In the genomic region with DNA sequence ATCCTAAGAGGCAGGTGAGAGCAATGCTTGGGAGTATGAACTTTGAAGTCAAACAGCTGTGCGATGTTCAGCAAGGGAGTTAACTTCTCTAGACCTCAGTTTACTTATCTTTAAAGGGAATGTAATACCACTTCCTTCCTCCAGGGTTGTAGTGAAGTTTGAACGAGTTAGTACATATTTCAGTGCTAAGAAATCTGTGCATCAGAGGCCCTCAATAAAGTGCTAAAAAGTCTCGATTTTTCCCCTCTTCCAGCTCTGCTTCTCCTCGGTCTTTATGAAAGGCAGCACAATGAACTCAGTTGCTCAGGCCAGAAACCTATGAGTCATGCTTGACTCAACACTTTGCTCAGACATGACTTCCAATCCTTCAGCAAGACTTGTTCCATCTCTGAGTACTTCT, we compare ENCODE assay signal across 8 cellular contexts.
A peak's percentile ranks its signal among the peaks of the same experiment; 100 is the strongest.
DNase-seq lines count a peak whose midpoint lies in the region; ATAC-seq and TF ChIP-seq lines count a peak whose summit lies in the region.

No MANE protein-coding gene starts in this region.

- no TSS peak for BruUV-seq in Panc1 (replicated peaks; lab: Mats Ljungman, UMichigan)

- CTCF ChIA-PET in BJ (lab: Yijun Ruan, JAX) (interaction anchor here (1.3 kb wide), 1 partner anchor 123 kb away, joined by 3 read pairs; no protein-coding TSS in a partner anchor), Panc1 (lab: Charles Lee) (no interaction called here)

- POLR2A ChIA-PET in BJ (lab: Charles Lee), result no interaction called here
- POLR2A ChIA-PET in Panc1 (lab: Charles Lee), result no interaction called here

- intact Hi-C loops in Panc1 (cut with micrococcal nuclease; ENCODE audit: unreplicated experiment), result no loop called here

- H3K4me1 ChIP-seq in Panc1 (ENCODE audit: control insufficient read depth, insufficient read depth, low read length), result no peaks in the 10 kb centered on the region

- no peaks in the 10 kb centered on the region for H3K9me3 ChIP-seq in Panc1 (ENCODE audit: control insufficient read depth, insufficient read depth, low read depth, low read length)

- TF ChIP-seq CTCF in BJ (IDR thresholded peaks at IDR 0.05; ENCODE audit: insufficient read depth, low read depth, low read length) (0 out of 2 replicates have a peak, but pooled peaks have one; percentile 10), Panc1 (IDR thresholded peaks at IDR 0.05) (no peak; the same call in 1 of the 2 replicates)

- H3K4me3 ChIP-seq in BJ (ENCODE audit: low read depth, low read length), result no peak overlapping the region
- H3K4me3 ChIP-seq in Panc1 (ENCODE audit: low read depth in 2 of 2, low read length in 2 of 2), result no peak overlapping the region

- in situ Hi-C loops in Panc1 (cut with HindIII; ENCODE audit: low pct_unique_long_range_greater_than_20kb, low sequenced_read_pairs), result no loop called here

- ATAC-seq in GM21360 (IDR thresholded peaks at IDR 0.05; ENCODE audit: unreplicated experiment) (peak; percentile 60), Panc1 (no peak), GM21528 (IDR thresholded peaks at IDR 0.05; ENCODE audit: low FRiP score, unreplicated experiment) (no peak), GM19452 (IDR thresholded peaks at IDR 0.05; ENCODE audit: unreplicated experiment) (no peak)

- H3K27me3 ChIP-seq in BJ (ENCODE audit: control insufficient read depth, insufficient read depth, low read length), result no peaks in the 10 kb centered on the region
- no peaks in the 10 kb centered on the region for H3K27me3 ChIP-seq in Panc1 (ENCODE audit: control insufficient read depth, insufficient read depth, low read length)

- H3K36me3 ChIP-seq in BJ (ENCODE audit: control insufficient read depth, insufficient read depth, low read length) (no peaks in the 10 kb centered on the region), Panc1 (ENCODE audit: control insufficient read depth, insufficient read depth, low read length) (no peaks in the 10 kb centered on the region)

- DNase-seq in BJ (ENCODE audit: low read depth) (no peak), Panc1 (ENCODE audit: low read depth, low spot score) (peak; percentile 18), glomerular endothelial cell (ENCODE audit: extremely low read depth, low read depth, low spot score) (peak; percentile 33), NCI-H1105 treated with DMSO at 0.1 percent for 48 hours (lab: John Stamatoyannopoulos, UW) (no peak)
- DNase-seq in central memory CD4-positive, alpha-beta T cell, result no peak

- no peak overlapping the region for H3K27ac ChIP-seq in Panc1 (ENCODE audit: low read length)

Comparison
In these comparisons a context has a peak if more than half of its experiments do, and no peak if none do; other contexts are left out.
1. DNase-seq: peak in Panc1 (single experiment) and glomerular endothelial cell (single experiment); none in BJ (single experiment), central memory CD4-positive, alpha-beta T cell (single experiment) and NCI-H1105 treated with DMSO at 0.1 percent for 48 hours (single experiment).